In the genomic region with DNA sequence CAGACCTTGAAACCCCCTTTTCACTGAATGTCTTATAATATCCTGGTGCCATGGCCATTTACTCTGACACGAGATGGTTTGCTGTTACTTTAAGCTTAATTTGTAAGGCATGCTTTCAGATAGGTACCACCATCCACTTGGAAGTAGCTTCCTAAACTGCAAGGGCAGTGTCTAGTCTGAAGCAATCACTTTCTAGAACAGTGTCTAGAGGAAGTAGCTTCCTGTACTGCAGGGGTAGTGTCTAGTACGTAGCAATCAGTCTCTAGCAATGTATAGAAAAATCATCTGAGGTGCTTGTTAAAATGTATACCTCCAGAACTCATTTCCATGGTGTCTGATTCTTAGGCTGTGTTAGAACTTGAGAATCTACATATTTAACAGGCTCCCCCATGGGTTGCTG, we compare ENCODE assay signal across 13 cellular contexts.
"Had no signal": no experiment of that assay in that cellular context is flagged by ENCODE, and none has a peak within 500 bp of the region (broad histone marks: within the 10 kb centered on the region; RNA-seq: fewer than 3 reads in every experiment).

No MANE protein-coding gene starts in this region.

- H3K4me1 Mint-ChIP-seq: activated naive CD8-positive, alpha-beta T cell treated with anti-CD3 and anti-CD28 coated beads, Interleukin-2, amount 50 U/mL, for 24 hours had no signal

- H3K4me1 ChIP-seq: foreskin keratinocyte, suprapubic skin had no signal

- H3K4me3 ChIP-seq: ascending aorta, sigmoid colon, suprapubic skin had no signal

- H3K27ac Mint-ChIP-seq: activated CD4-positive, alpha-beta memory T cell treated with anti-CD3 and anti-CD28 coated beads for 36 hours; activated naive CD8-positive, alpha-beta T cell treated with anti-CD3 and anti-CD28 coated beads, Interleukin-2, amount 50 U/mL, for 24 hours; nephron; type B pancreatic cell had no signal

- DNase-seq: activated CD4-positive, alpha-beta memory T cell treated with anti-CD3 and anti-CD28 coated beads for 36 hours; activated gamma-delta T cell treated with Interleukin-2 at 50 U/mL for 16 hours; activated naive CD8-positive, alpha-beta T cell treated with anti-CD3 and anti-CD28 coated beads, Interleukin-2, amount 50 U/mL, for 24 hours; activated T-cell treated with anti-CD3 and anti-CD28 coated beads, Interleukin-2, amount 50 U/mL, for 48 hours; foreskin keratinocyte; head of caudate nucleus; sigmoid colon; stimulated activated CD4-positive, alpha-beta T cell treated with anti-CD3 and anti-CD28 coated beads, Interleukin-12 subunit alpha, Interleukin-12 subunit beta, amount 100 ng/mL, for 4 hours; stimulated activated naive CD4-positive, alpha-beta T cell treated with Interleukin-2 at 50 U/mL for 16 hours had no signal

- H3K9me3 Mint-ChIP-seq: activated CD4-positive, alpha-beta memory T cell treated with anti-CD3 and anti-CD28 coated beads for 36 hours; activated naive CD8-positive, alpha-beta T cell treated with anti-CD3 and anti-CD28 coated beads, Interleukin-2, amount 50 U/mL, for 24 hours; nephron; type B pancreatic cell had no signal

- ATAC-seq: activated naive CD8-positive, alpha-beta T cell treated with anti-CD3 and anti-CD28 coated beads, Interleukin-2, amount 50 U/mL, for 24 hours; foreskin keratinocyte had no signal

- H3K9me3 ChIP-seq: ascending aorta, sigmoid colon, suprapubic skin had no signal

- H3K27ac ChIP-seq: ascending aorta, foreskin keratinocyte, sigmoid colon, suprapubic skin had no signal

- H3K27me3 Mint-ChIP-seq: activated CD4-positive, alpha-beta memory T cell treated with anti-CD3 and anti-CD28 coated beads for 36 hours; activated naive CD8-positive, alpha-beta T cell treated with anti-CD3 and anti-CD28 coated beads, Interleukin-2, amount 50 U/mL, for 24 hours; type B pancreatic cell had no signal

- H3K4me3 Mint-ChIP-seq: activated CD4-positive, alpha-beta memory T cell treated with anti-CD3 and anti-CD28 coated beads for 36 hours; activated naive CD8-positive, alpha-beta T cell treated with anti-CD3 and anti-CD28 coated beads, Interleukin-2, amount 50 U/mL, for 24 hours; nephron; type B pancreatic cell had no signal

- H3K27me3 ChIP-seq: ascending aorta, foreskin keratinocyte, sigmoid colon, suprapubic skin had no signal
